1 cellular context compared by ENCODE assay signal in the genomic region with DNA sequence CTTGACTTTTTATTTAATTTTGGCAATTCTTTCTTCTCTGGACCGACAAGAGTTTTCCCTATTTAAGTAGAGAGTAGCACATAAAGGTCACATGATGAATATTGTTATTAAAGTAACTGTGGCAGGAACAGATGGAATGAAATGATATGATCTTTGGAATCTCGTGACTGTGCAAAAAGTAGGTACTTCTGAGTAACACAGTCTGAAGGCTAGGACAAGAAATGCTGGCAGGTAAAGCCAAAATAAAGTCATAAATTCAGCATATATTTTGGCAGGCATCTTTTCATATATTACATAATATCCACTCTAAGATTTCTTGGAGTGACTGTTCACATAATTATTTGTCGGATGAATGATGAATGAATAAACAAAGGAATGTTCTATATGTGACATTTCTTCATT.
TF ChIP-seq lines count a peak whose summit lies in the region.

No MANE protein-coding gene starts in this region.

TF ChIP-seq in IMR-90, 13 proteins besides CTCF, POLR2A, EP300 and RAD21 (continued from another document):
- TF ChIP-seq, protein P1, sequence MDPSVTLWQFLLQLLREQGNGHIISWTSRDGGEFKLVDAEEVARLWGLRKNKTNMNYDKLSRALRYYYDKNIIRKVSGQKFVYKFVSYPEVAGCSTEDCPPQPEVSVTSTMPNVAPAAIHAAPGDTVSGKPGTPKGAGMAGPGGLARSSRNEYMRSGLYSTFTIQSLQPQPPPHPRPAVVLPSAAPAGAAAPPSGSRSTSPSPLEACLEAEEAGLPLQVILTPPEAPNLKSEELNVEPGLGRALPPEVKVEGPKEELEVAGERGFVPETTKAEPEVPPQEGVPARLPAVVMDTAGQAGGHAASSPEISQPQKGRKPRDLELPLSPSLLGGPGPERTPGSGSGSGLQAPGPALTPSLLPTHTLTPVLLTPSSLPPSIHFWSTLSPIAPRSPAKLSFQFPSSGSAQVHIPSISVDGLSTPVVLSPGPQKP (IDR thresholded peaks at IDR 0.05; ENCODE audit: borderline replicate concordance, low read depth, low read length): no peak
TF ChIP-seq in IMR-90: peak in this region for 2.
